12 cellular contexts compared by ENCODE assay signal in the genomic region with DNA sequence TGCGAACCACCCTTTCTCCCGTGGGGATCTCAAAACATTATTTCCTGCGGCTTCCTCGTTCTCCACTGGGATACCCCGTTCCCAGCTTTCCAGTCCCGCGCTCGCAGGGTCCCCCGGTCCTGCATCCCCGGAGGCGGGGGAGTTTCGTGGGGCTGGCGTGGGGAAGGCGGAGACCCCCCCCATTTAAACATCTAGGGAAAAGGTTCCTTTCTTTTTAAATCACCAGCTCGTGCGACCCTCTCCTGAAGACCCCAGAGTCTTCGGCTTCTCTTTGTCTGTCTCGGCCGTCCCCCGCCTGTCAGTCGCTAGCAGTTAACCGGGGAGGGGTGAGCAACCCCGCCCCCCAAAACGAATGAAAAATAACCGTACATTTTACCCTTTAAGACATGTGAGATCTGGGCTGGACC. TPM values are rescaled to one million over a fixed set of nuclear protein-coding genes. Genes with fewer than 3 reads are reported as not detected.
DNase-seq lines count a peak whose midpoint lies in the region; ATAC-seq, FAIRE-seq and TF ChIP-seq lines count a peak whose summit lies in the region.
"Had no signal": no experiment of that assay in that cellular context is flagged by ENCODE, and none has a peak within 500 bp of the region (broad histone marks: within the 10 kb centered on the region; RNA-seq: fewer than 3 reads in every experiment).

No MANE protein-coding gene starts in this region.

- no peak for TF ChIP-seq CTCF in fibroblast of villous mesenchyme (IDR thresholded peaks at IDR 0.05; ENCODE audit: insufficient read depth, low read depth, low read length)
- no peak for TF ChIP-seq CTCF in D721Med (IDR thresholded peaks at IDR 0.05; ENCODE audit: insufficient read depth, missing control alignments)
- no peak for TF ChIP-seq CTCF in omental fat pad (IDR thresholded peaks at IDR 0.05)

- H3K4me3 Mint-ChIP-seq in activated T-cell treated with anti-CD3 and anti-CD28 coated beads, Interleukin-2, amount 50 U/mL, for 4 hours, result peak overlapping the region; percentile 25
- H3K4me3 Mint-ChIP-seq in stimulated activated effector memory CD8-positive, alpha-beta T cell treated with anti-CD3 and anti-CD28 coated beads, Interleukin-12 subunit alpha, Interleukin-12 subunit beta, amount 100 ng/mL, for 72 hours, result peak overlapping the region; percentile 66

- no peak for ATAC-seq in activated T-cell treated with anti-CD3 and anti-CD28 coated beads, Interleukin-2, amount 50 U/mL, for 4 hours
- no peak for ATAC-seq in stimulated activated effector memory CD8-positive, alpha-beta T cell treated with anti-CD3 and anti-CD28 coated beads, Interleukin-12 subunit alpha, Interleukin-12 subunit beta, amount 100 ng/mL, for 72 hours
- ATAC-seq in HG02798 (IDR thresholded peaks at IDR 0.05; ENCODE audit: poor library complexity, unreplicated experiment) (no peak), omental fat pad (ENCODE audit: low FRiP score) (no peak)
- ATAC-seq: gastrocnemius medialis had no signal

- H3K9me3 Mint-ChIP-seq in activated T-cell treated with anti-CD3 and anti-CD28 coated beads, Interleukin-2, amount 50 U/mL, for 4 hours, result peaks cover 3% of the 10 kb centered on the region
- H3K9me3 Mint-ChIP-seq in stimulated activated effector memory CD8-positive, alpha-beta T cell treated with anti-CD3 and anti-CD28 coated beads, Interleukin-12 subunit alpha, Interleukin-12 subunit beta, amount 100 ng/mL, for 72 hours, result no peaks in the 10 kb centered on the region

- H3K27ac ChIP-seq in SK-N-MC, result peak overlapping the region; percentile 100
- H3K27ac ChIP-seq: C4-2B, gastrocnemius medialis had no signal

- H3K36me3 Mint-ChIP-seq in activated T-cell treated with anti-CD3 and anti-CD28 coated beads, Interleukin-2, amount 50 U/mL, for 4 hours (ENCODE audit: insufficient read depth), result no peaks in the 10 kb centered on the region
- no peaks in the 10 kb centered on the region for H3K36me3 Mint-ChIP-seq in stimulated activated effector memory CD8-positive, alpha-beta T cell treated with anti-CD3 and anti-CD28 coated beads, Interleukin-12 subunit alpha, Interleukin-12 subunit beta, amount 100 ng/mL, for 72 hours

- peak overlapping the region; percentile 100 for H3K9ac ChIP-seq in SK-N-MC (ENCODE audit: insufficient read length)

- H3K27me3 Mint-ChIP-seq in activated T-cell treated with anti-CD3 and anti-CD28 coated beads, Interleukin-2, amount 50 U/mL, for 4 hours (ENCODE audit: low read depth), result peaks cover 79% of the 10 kb centered on the region

- H3K4me3 ChIP-seq in SK-N-MC (peak overlapping the region; percentile 98), fibroblast of villous mesenchyme (ENCODE audit: low read depth, low read length) (peak overlapping the region; percentile 85)

- no peak for FAIRE-seq in D721Med (lab: Jason Lieb, UNC)

- no peaks in the 10 kb centered on the region for H3K9me3 ChIP-seq in SK-N-MC (ENCODE audit: low read depth, low read length)
- H3K9me3 ChIP-seq: gastrocnemius medialis had no signal

- peaks cover 32% of the 10 kb centered on the region for H3K36me3 ChIP-seq in SK-N-MC (ENCODE audit: insufficient read depth, low read length)
- H3K36me3 ChIP-seq: gastrocnemius medialis had no signal

- H3K4me1 Mint-ChIP-seq in activated T-cell treated with anti-CD3 and anti-CD28 coated beads, Interleukin-2, amount 50 U/mL, for 4 hours (ENCODE audit: low read depth), result peaks cover 28% of the 10 kb centered on the region
- H3K4me1 Mint-ChIP-seq in stimulated activated effector memory CD8-positive, alpha-beta T cell treated with anti-CD3 and anti-CD28 coated beads, Interleukin-12 subunit alpha, Interleukin-12 subunit beta, amount 100 ng/mL, for 72 hours, result peaks cover 31% of the 10 kb centered on the region

- H3K27ac Mint-ChIP-seq in stimulated activated effector memory CD8-positive, alpha-beta T cell treated with anti-CD3 and anti-CD28 coated beads, Interleukin-12 subunit alpha, Interleukin-12 subunit beta, amount 100 ng/mL, for 72 hours, result peak overlapping the region; percentile 21

- no peak for DNase-seq in activated T-cell treated with anti-CD3 and anti-CD28 coated beads, Interleukin-2, amount 50 U/mL, for 4 hours
- DNase-seq in activated T-cell treated with anti-CD3 and anti-CD28 coated beads, Interleukin-2, amount 50 U/mL, for 48 hours, result no peak
- DNase-seq in SK-N-MC (ENCODE audit: low read depth, low spot score) (no peak), fibroblast of villous mesenchyme (ENCODE audit: low read depth) (no peak), D721Med (ENCODE audit: insufficient read length, low spot score) (no peak), omental fat pad (ENCODE audit: low spot score) (no peak)
- no peak for DNase-seq in stimulated activated effector memory CD8-positive, alpha-beta T cell treated with anti-CD3 and anti-CD28 coated beads, Interleukin-12 subunit alpha, Interleukin-12 subunit beta, amount 100 ng/mL, for 72 hours (ENCODE audit: low spot score in 2 of 2)
- DNase-seq: gastrocnemius medialis; stimulated activated naive CD4-positive, alpha-beta T cell treated with Interleukin-2 at 50 U/mL for 16 hours had no signal

RNA-seq across cellular contexts. Expression of gene IGF2BP1, which starts 0.5 kb away (rescaled TPM):
- under 1 TPM; 0.32 to 0.76 (median 0.35) TPM for total RNA-seq in activated T-cell treated with anti-CD3 and anti-CD28 coated beads, Interleukin-2, amount 50 U/mL, for 4 hours
- total RNA-seq in fibroblast of villous mesenchyme (2.6 and 6.4 TPM in 2 replicates), omental fat pad (under 1 TPM in 1 of 4 donors, not detected in 3; 0.16 TPM)
- total RNA-seq: gastrocnemius medialis had no signal

RNA-seq across cellular contexts. Expression of gene GIP, which starts 28.3 kb away (rescaled TPM):
- not detected for total RNA-seq in activated T-cell treated with anti-CD3 and anti-CD28 coated beads, Interleukin-2, amount 50 U/mL, for 4 hours
- total RNA-seq in fibroblast of villous mesenchyme (not detected in 2 replicates), omental fat pad (not detected)
- total RNA-seq: gastrocnemius medialis, pulmonary artery endothelial cell had no signal

RNA-seq across cellular contexts. Expression of gene SNF8, which starts 52.1 kb away (rescaled TPM):
- total RNA-seq in activated T-cell treated with anti-CD3 and anti-CD28 coated beads, Interleukin-2, amount 50 U/mL, for 4 hours, result 100 to 1,000 TPM; 166 to 173 (median 170) TPM
- total RNA-seq in fibroblast of villous mesenchyme (61.3 and 87.0 TPM in 2 replicates), omental fat pad (10 to 100 TPM; 64.0 to 91.9 (median 76.8) TPM)
